In genomic region chr4:2592572-2592971, GRCh38 we compare ENCODE assay signal across 11 cellular contexts. TPM values are rescaled to one million over a fixed set of nuclear protein-coding genes. Genes with fewer than 3 reads are reported as not detected.
A peak's percentile ranks its signal among the peaks of the same experiment; 100 is the strongest.
DNase-seq lines count a peak whose midpoint lies in the region; ATAC-seq and TF ChIP-seq lines count a peak whose summit lies in the region.
"Had no signal": no experiment of that assay in that cellular context is flagged by ENCODE, and none has a peak within 500 bp of the region (broad histone marks: within the 10 kb centered on the region; RNA-seq: fewer than 3 reads in every experiment).

No MANE protein-coding gene starts in this region.

- DNase-seq in activated T-cell treated with anti-CD3 and anti-CD28 coated beads, Interleukin-2, amount 50 U/mL, for 72 hours = no peak
- DNase-seq in activated T-cell treated with anti-CD3 and anti-CD28 coated beads for 4 hours (no peak), RWPE1 (ENCODE audit: low spot score) (no peak), iPS DF 19.7 (ENCODE audit: low read depth, low spot score) (peak; percentile 35), sciatic nerve (ENCODE audit: low spot score) (no peak), posterior vena cava (ENCODE audit: low spot score) (no peak), NCI-H446 (lab: John Stamatoyannopoulos, UW) (no peak)
- DNase-seq: activated naive CD4-positive, alpha-beta T cell; NCI-H446 treated with DMSO at 0.1 percent for 48 hours; RPMI8226 had no signal

- intact Hi-C loops in sciatic nerve (cut with DNase I) = no loop called here
- intact Hi-C loops in posterior vena cava (cut with DNase I) = no loop called here

- ATAC-seq in activated T-cell treated with anti-CD3 and anti-CD28 coated beads, Interleukin-2, amount 50 U/mL, for 72 hours (replicated peaks in 1 of 2) = no peak
- ATAC-seq in sciatic nerve (peak; percentile 44), GM21717 (IDR thresholded peaks at IDR 0.05; ENCODE audit: unreplicated experiment) (no peak)

- H3K27ac Mint-ChIP-seq in activated T-cell treated with anti-CD3 and anti-CD28 coated beads, Interleukin-2, amount 50 U/mL, for 72 hours = peak overlapping the region; percentile 27

- H3K27me3 Mint-ChIP-seq in activated T-cell treated with anti-CD3 and anti-CD28 coated beads, Interleukin-2, amount 50 U/mL, for 72 hours (ENCODE audit: low read depth) = no peaks in the 10 kb centered on the region

- peak overlapping the region; percentile 29 for H3K27ac ChIP-seq in RWPE1

- H3K9me3 Mint-ChIP-seq in activated T-cell treated with anti-CD3 and anti-CD28 coated beads, Interleukin-2, amount 50 U/mL, for 72 hours = no peaks in the 10 kb centered on the region

- no peaks in the 10 kb centered on the region for H3K36me3 Mint-ChIP-seq in activated T-cell treated with anti-CD3 and anti-CD28 coated beads, Interleukin-2, amount 50 U/mL, for 72 hours (ENCODE audit: insufficient read depth in 2 of 2)

- POLR2A ChIA-PET in RWPE1 (lab: Yijun Ruan, JAX; ENCODE audit: low non-redundant PET) = no interaction called here

- CTCF ChIA-PET in RWPE1 (lab: Yijun Ruan, JAX) = interaction anchor here (0.5 to 0.6 kb wide), 2 partner anchors 9 to 32 kb away, joined by 3 to 6 read pairs; no protein-coding TSS in a partner anchor

- no peak overlapping the region for H3K4me3 Mint-ChIP-seq in activated T-cell treated with anti-CD3 and anti-CD28 coated beads, Interleukin-2, amount 50 U/mL, for 72 hours

- H3K4me1 Mint-ChIP-seq in activated T-cell treated with anti-CD3 and anti-CD28 coated beads, Interleukin-2, amount 50 U/mL, for 72 hours (ENCODE audit: low read depth) = peaks cover 51% of the 10 kb centered on the region

- no peak for TF ChIP-seq CTCF in RWPE1 (conservative IDR thresholded peaks at IDR 0.05; ENCODE audit: low read depth)

RNA-seq across cellular contexts. Expression of gene FAM193A, which starts 56.1 kb away (rescaled TPM):
- 10 to 100 TPM; 36.2 to 36.5 TPM for total RNA-seq in activated T-cell treated with anti-CD3 and anti-CD28 coated beads, Interleukin-2, amount 50 U/mL, for 72 hours
- total RNA-seq in sciatic nerve = 47.3 TPM
- 10 to 100 TPM; 18.6 to 20.3 TPM for total RNA-seq in posterior vena cava
